ENCODE assay signal across 1 cellular context in the genomic region with DNA sequence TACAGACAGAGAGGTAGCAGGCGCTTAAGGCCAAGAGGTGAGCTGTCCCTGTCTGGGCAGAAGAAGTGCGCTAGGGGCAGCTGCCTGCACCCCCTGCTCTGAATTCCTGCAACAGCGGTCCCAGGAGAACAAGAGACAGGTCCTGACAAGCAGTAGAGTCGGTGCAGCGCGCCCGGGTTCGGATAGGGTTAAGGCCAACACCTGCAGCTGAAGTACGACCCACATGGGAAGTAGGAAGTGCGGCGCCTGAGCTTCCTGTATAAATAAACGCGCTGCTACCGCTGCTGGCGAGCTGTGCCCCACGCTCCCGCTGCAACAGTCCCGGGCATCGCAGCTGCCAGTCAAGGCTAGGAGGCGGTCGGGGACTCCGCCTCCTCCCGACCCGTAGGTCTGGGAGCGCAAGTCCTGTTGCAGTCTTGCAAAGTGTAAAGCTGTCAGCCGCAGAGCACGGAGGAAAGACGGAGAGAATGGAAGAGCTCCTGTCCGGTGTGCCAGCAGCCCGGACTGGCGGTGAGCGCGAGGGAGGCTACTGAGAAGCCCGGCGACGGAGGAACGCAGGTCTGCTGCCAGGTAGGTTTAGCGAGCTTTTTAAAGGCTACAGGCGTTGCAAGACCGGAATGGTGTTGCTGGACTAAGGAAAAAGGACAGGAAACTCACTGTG.
TF ChIP-seq lines count a peak whose summit lies in the region.

A gene (plus strand): TSS at position 290 of the 661 bp plus-strand sequence. CDS start 12,185 bp downstream, outside the sequence.

TF ChIP-seq in HepG2, 621 proteins besides CTCF, POLR2A, EP300 and RAD21 (continued from another document and continues in another):
- TF ChIP-seq KDM5A (IDR thresholded peaks at IDR 0.05; ENCODE audit: borderline replicate concordance, low read length) (no peak), ZNF143 (CRISPR knock-in tag; IDR thresholded peaks at IDR 0.05) (peak; percentile 28; the same call in 1 of the 2 replicates), MED13 (CRISPR knock-in tag; IDR thresholded peaks at IDR 0.05) (no peak), ZNF780A (CRISPR knock-in tag; IDR thresholded peaks at IDR 0.05) (no peak), ZNF138 (CRISPR knock-in tag; IDR thresholded peaks at IDR 0.05; ENCODE audit: low read depth) (0 out of 2 replicates have a peak, but pooled peaks have one; percentile 57), YEATS2 (CRISPR knock-in tag; IDR thresholded peaks at IDR 0.05; ENCODE audit: borderline replicate concordance) (no peak; the same call in 1 of the 2 replicates), DNMT3B (CRISPR knock-in tag; conservative IDR thresholded peaks at IDR 0.05) (peak; percentile 69; the same call in 1 of the 2 replicates), ZNF274 (CRISPR knock-in tag; IDR thresholded peaks at IDR 0.05) (peak; percentile 78), SNAPC2 (CRISPR knock-in tag; IDR thresholded peaks at IDR 0.05) (no peak), ZFX (CRISPR knock-in tag; IDR thresholded peaks at IDR 0.05; ENCODE audit: low read depth) (peak; percentile 66; the same call in 1 of the 2 replicates), ZSCAN12 (CRISPR knock-in tag; IDR thresholded peaks at IDR 0.05) (no peak), ZNF850 (CRISPR knock-in tag; conservative IDR thresholded peaks at IDR 0.05) (no peak), ELF1 (CRISPR knock-in tag; IDR thresholded peaks at IDR 0.05) (peak; percentile 89), ZNF264 (CRISPR knock-in tag; IDR thresholded peaks at IDR 0.05) (0 out of 2 replicates have a peak, but pooled peaks have one; percentile 8), HDAC6 (IDR thresholded peaks at IDR 0.05; ENCODE audit: low read depth, low read length) (no peak), XBP1 (CRISPR knock-in tag; IDR thresholded peaks at IDR 0.05) (no peak), ATRX (CRISPR knock-in tag; IDR thresholded peaks at IDR 0.05; ENCODE audit: borderline replicate concordance) (no peak), NFYB (CRISPR knock-in tag; IDR thresholded peaks at IDR 0.05) (no peak), ZNF484 (CRISPR knock-in tag; IDR thresholded peaks at IDR 0.05; ENCODE audit: borderline replicate concordance, low read depth) (no peak), ZBTB42 (CRISPR knock-in tag; IDR thresholded peaks at IDR 0.05) (no peak), ARNT (IDR thresholded peaks at IDR 0.05) (no peak), ZNF367 (CRISPR knock-in tag; IDR thresholded peaks at IDR 0.05; ENCODE audit: borderline replicate concordance) (no peak), REPIN1 (CRISPR knock-in tag; IDR thresholded peaks at IDR 0.05; ENCODE audit: borderline replicate concordance, low read depth) (0 out of 2 replicates have a peak, but pooled peaks have one; percentile 84), MED1 (CRISPR knock-in tag; IDR thresholded peaks at IDR 0.05) (peak; percentile 51; the same call in 1 of the 2 replicates), BHLHE40 (IDR thresholded peaks at IDR 0.05; ENCODE audit: low read length) (no peak; the same call in 1 of the 2 replicates), ZNF234 (CRISPR knock-in tag; conservative IDR thresholded peaks at IDR 0.05) (no peak), AHR (CRISPR knock-in tag; IDR thresholded peaks at IDR 0.05) (peak; percentile 94), ZNF747 (CRISPR knock-in tag; IDR thresholded peaks at IDR 0.05; ENCODE audit: borderline replicate concordance) (peak; percentile 93), TP53 (CRISPR knock-in tag; conservative IDR thresholded peaks at IDR 0.05) (no peak; the same call in 1 of the 2 replicates), SYNCRIP (IDR thresholded peaks at IDR 0.05; ENCODE audit: insufficient read depth, low read depth, low read length) (no peak), TCF7L2 (IDR thresholded peaks at IDR 0.05; ENCODE audit: low read depth, low read length) (no peak), IRX3 (CRISPR knock-in tag; IDR thresholded peaks at IDR 0.05; ENCODE audit: borderline replicate concordance, low read depth) (0 out of 2 replicates have a peak, but pooled peaks have one; percentile 46), HOXA7 (CRISPR knock-in tag; IDR thresholded peaks at IDR 0.05) (no peak), RORA (CRISPR knock-in tag; IDR thresholded peaks at IDR 0.05) (no peak), ELF3 (CRISPR knock-in tag; IDR thresholded peaks at IDR 0.05) (peak; percentile 88)
- TF ChIP-seq, protein P1, sequence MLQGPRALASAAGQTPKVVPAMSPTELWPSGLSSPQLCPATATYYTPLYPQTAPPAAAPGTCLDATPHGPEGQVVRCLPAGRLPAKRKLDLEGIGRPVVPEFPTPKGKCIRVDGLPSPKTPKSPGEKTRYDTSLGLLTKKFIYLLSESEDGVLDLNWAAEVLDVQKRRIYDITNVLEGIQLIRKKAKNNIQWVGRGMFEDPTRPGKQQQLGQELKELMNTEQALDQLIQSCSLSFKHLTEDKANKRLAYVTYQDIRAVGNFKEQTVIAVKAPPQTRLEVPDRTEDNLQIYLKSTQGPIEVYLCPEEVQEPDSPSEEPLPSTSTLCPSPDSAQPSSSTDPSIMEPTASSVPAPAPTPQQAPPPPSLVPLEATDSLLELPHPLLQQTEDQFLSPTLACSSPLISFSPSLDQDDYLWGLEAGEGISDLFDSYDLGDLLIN (CRISPR knock-in tag; IDR thresholded peaks at IDR 0.05; ENCODE audit: borderline replicate concordance), result no peak
- TF ChIP-seq, protein P2, sequence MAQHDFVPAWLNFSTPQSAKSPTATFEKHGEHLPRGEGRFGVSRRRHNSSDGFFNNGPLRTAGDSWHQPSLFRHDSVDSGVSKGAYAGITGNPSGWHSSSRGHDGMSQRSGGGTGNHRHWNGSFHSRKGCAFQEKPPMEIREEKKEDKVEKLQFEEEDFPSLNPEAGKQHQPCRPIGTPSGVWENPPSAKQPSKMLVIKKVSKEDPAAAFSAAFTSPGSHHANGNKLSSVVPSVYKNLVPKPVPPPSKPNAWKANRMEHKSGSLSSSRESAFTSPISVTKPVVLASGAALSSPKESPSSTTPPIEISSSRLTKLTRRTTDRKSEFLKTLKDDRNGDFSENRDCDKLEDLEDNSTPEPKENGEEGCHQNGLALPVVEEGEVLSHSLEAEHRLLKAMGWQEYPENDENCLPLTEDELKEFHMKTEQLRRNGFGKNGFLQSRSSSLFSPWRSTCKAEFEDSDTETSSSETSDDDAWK (CRISPR knock-in tag; IDR thresholded peaks at IDR 0.05), result no peak
- TF ChIP-seq, protein P3, sequence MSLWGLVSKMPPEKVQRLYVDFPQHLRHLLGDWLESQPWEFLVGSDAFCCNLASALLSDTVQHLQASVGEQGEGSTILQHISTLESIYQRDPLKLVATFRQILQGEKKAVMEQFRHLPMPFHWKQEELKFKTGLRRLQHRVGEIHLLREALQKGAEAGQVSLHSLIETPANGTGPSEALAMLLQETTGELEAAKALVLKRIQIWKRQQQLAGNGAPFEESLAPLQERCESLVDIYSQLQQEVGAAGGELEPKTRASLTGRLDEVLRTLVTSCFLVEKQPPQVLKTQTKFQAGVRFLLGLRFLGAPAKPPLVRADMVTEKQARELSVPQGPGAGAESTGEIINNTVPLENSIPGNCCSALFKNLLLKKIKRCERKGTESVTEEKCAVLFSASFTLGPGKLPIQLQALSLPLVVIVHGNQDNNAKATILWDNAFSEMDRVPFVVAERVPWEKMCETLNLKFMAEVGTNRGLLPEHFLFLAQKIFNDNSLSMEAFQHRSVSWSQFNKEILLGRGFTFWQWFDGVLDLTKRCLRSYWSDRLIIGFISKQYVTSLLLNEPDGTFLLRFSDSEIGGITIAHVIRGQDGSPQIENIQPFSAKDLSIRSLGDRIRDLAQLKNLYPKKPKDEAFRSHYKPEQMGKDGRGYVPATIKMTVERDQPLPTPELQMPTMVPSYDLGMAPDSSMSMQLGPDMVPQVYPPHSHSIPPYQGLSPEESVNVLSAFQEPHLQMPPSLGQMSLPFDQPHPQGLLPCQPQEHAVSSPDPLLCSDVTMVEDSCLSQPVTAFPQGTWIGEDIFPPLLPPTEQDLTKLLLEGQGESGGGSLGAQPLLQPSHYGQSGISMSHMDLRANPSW (CRISPR knock-in tag; IDR thresholded peaks at IDR 0.05; ENCODE audit: borderline replicate concordance), result no peak
- TF ChIP-seq, protein P4, sequence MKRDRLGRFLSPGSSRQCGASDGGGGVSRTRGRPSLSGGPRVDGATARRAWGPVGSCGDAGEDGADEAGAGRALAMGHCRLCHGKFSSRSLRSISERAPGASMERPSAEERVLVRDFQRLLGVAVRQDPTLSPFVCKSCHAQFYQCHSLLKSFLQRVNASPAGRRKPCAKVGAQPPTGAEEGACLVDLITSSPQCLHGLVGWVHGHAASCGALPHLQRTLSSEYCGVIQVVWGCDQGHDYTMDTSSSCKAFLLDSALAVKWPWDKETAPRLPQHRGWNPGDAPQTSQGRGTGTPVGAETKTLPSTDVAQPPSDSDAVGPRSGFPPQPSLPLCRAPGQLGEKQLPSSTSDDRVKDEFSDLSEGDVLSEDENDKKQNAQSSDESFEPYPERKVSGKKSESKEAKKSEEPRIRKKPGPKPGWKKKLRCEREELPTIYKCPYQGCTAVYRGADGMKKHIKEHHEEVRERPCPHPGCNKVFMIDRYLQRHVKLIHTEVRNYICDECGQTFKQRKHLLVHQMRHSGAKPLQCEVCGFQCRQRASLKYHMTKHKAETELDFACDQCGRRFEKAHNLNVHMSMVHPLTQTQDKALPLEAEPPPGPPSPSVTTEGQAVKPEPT (CRISPR knock-in tag; IDR thresholded peaks at IDR 0.05; ENCODE audit: low read depth), result peak; percentile 71; the same call in 1 of the 2 replicates
- TF ChIP-seq, protein P5, sequence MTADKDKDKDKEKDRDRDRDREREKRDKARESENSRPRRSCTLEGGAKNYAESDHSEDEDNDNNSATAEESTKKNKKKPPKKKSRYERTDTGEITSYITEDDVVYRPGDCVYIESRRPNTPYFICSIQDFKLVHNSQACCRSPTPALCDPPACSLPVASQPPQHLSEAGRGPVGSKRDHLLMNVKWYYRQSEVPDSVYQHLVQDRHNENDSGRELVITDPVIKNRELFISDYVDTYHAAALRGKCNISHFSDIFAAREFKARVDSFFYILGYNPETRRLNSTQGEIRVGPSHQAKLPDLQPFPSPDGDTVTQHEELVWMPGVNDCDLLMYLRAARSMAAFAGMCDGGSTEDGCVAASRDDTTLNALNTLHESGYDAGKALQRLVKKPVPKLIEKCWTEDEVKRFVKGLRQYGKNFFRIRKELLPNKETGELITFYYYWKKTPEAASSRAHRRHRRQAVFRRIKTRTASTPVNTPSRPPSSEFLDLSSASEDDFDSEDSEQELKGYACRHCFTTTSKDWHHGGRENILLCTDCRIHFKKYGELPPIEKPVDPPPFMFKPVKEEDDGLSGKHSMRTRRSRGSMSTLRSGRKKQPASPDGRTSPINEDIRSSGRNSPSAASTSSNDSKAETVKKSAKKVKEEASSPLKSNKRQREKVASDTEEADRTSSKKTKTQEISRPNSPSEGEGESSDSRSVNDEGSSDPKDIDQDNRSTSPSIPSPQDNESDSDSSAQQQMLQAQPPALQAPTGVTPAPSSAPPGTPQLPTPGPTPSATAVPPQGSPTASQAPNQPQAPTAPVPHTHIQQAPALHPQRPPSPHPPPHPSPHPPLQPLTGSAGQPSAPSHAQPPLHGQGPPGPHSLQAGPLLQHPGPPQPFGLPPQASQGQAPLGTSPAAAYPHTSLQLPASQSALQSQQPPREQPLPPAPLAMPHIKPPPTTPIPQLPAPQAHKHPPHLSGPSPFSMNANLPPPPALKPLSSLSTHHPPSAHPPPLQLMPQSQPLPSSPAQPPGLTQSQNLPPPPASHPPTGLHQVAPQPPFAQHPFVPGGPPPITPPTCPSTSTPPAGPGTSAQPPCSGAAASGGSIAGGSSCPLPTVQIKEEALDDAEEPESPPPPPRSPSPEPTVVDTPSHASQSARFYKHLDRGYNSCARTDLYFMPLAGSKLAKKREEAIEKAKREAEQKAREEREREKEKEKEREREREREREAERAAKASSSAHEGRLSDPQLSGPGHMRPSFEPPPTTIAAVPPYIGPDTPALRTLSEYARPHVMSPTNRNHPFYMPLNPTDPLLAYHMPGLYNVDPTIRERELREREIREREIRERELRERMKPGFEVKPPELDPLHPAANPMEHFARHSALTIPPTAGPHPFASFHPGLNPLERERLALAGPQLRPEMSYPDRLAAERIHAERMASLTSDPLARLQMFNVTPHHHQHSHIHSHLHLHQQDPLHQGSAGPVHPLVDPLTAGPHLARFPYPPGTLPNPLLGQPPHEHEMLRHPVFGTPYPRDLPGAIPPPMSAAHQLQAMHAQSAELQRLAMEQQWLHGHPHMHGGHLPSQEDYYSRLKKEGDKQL (CRISPR knock-in tag; IDR thresholded peaks at IDR 0.05; ENCODE audit: low read depth), result peak; percentile 63; the same call in 1 of the 2 replicates
- TF ChIP-seq, protein P6, sequence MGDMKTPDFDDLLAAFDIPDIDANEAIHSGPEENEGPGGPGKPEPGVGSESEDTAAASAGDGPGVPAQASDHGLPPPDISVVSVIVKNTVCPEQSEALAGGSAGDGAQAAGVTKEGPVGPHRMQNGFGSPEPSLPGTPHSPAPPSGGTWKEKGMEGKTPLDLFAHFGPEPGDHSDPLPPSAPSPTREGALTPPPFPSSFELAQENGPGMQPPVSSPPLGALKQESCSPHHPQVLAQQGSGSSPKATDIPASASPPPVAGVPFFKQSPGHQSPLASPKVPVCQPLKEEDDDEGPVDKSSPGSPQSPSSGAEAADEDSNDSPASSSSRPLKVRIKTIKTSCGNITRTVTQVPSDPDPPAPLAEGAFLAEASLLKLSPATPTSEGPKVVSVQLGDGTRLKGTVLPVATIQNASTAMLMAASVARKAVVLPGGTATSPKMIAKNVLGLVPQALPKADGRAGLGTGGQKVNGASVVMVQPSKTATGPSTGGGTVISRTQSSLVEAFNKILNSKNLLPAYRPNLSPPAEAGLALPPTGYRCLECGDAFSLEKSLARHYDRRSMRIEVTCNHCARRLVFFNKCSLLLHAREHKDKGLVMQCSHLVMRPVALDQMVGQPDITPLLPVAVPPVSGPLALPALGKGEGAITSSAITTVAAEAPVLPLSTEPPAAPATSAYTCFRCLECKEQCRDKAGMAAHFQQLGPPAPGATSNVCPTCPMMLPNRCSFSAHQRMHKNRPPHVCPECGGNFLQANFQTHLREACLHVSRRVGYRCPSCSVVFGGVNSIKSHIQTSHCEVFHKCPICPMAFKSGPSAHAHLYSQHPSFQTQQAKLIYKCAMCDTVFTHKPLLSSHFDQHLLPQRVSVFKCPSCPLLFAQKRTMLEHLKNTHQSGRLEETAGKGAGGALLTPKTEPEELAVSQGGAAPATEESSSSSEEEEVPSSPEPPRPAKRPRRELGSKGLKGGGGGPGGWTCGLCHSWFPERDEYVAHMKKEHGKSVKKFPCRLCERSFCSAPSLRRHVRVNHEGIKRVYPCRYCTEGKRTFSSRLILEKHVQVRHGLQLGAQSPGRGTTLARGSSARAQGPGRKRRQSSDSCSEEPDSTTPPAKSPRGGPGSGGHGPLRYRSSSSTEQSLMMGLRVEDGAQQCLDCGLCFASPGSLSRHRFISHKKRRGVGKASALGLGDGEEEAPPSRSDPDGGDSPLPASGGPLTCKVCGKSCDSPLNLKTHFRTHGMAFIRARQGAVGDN (CRISPR knock-in tag; IDR thresholded peaks at IDR 0.05), result peak; percentile 96
- TF ChIP-seq, protein P7, sequence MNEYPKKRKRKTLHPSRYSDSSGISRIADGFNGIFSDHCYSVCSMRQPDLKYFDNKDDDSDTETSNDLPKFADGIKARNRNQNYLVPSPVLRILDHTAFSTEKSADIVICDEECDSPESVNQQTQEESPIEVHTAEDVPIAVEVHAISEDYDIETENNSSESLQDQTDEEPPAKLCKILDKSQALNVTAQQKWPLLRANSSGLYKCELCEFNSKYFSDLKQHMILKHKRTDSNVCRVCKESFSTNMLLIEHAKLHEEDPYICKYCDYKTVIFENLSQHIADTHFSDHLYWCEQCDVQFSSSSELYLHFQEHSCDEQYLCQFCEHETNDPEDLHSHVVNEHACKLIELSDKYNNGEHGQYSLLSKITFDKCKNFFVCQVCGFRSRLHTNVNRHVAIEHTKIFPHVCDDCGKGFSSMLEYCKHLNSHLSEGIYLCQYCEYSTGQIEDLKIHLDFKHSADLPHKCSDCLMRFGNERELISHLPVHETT (CRISPR knock-in tag; conservative IDR thresholded peaks at IDR 0.05), result peak; percentile 64; the same call in 1 of the 2 replicates
- TF ChIP-seq, protein P8, sequence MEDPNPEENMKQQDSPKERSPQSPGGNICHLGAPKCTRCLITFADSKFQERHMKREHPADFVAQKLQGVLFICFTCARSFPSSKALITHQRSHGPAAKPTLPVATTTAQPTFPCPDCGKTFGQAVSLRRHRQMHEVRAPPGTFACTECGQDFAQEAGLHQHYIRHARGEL (CRISPR knock-in tag; IDR thresholded peaks at IDR 0.05), result no peak
